1 cellular context compared by ENCODE assay signal in the genomic region with DNA sequence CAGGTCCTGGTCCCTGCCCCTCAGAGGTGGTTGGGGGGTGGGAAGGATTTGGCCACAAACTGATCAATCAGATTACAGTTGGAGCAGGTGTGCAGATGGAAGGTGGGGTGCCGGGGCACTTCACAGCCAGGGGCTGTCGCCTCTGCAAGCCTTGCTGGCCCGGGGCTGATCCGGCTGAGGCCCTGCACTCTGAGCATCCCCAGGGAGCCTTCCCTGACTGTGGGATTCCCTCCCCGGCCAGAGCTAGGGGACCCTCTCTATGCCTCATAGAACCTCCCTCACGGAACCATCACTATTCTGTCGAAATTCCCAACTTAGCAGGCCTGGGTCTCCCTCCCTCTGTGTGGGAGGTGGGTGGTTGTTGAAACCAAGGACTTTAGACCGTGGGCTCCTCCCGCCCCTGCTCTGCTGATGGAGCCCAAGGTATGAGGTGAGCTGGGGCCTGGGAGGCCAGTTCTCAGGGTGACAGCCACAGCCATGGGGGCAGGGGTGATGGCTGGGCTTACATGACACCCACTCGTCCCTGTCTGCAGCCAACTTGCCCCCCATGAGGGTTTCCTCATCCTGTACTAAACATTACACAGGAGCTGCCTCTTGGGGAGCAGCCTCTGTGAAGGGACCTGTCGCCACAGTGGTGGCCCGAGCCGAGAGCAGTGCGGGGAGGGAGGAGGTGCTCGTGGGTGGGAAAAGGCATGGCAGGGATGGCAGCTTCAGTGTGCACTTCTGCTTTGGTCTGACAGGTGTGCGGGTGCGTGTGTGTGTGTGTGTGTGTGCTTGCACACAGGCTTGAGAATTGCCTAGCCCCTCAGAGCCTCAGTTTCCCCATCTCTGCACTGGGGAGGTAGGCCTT.
TF ChIP-seq lines count a peak whose summit lies in the region.

No MANE protein-coding gene starts in this region.

TF ChIP-seq in HepG2, 621 proteins besides CTCF, POLR2A, EP300 and RAD21 (continued from another document and continues in another):
- no peak for TF ChIP-seq E2F1 (CRISPR knock-in tag; IDR thresholded peaks at IDR 0.05)
- TF ChIP-seq NBN (conservative IDR thresholded peaks at IDR 0.05), result no peak
- TF ChIP-seq ZFP1 (CRISPR knock-in tag; IDR thresholded peaks at IDR 0.05), result no peak
- TF ChIP-seq CHD2 (IDR thresholded peaks at IDR 0.05; ENCODE audit: low read depth, low read length), result no peak
- no peak for TF ChIP-seq ZFP41 (CRISPR knock-in tag; IDR thresholded peaks at IDR 0.05; ENCODE audit: borderline replicate concordance)
- no peak for TF ChIP-seq PCBP1 (IDR thresholded peaks at IDR 0.05; ENCODE audit: borderline replicate concordance, low read depth, low read length)
- TF ChIP-seq, protein P1, sequence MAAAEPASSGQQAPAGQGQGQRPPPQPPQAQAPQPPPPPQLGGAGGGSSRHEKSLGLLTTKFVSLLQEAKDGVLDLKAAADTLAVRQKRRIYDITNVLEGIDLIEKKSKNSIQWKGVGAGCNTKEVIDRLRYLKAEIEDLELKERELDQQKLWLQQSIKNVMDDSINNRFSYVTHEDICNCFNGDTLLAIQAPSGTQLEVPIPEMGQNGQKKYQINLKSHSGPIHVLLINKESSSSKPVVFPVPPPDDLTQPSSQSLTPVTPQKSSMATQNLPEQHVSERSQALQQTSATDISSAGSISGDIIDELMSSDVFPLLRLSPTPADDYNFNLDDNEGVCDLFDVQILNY (CRISPR knock-in tag; conservative IDR thresholded peaks at IDR 0.05), result no peak
- no peak for TF ChIP-seq ZNF225 (CRISPR knock-in tag; IDR thresholded peaks at IDR 0.05)
- TF ChIP-seq, protein P2, sequence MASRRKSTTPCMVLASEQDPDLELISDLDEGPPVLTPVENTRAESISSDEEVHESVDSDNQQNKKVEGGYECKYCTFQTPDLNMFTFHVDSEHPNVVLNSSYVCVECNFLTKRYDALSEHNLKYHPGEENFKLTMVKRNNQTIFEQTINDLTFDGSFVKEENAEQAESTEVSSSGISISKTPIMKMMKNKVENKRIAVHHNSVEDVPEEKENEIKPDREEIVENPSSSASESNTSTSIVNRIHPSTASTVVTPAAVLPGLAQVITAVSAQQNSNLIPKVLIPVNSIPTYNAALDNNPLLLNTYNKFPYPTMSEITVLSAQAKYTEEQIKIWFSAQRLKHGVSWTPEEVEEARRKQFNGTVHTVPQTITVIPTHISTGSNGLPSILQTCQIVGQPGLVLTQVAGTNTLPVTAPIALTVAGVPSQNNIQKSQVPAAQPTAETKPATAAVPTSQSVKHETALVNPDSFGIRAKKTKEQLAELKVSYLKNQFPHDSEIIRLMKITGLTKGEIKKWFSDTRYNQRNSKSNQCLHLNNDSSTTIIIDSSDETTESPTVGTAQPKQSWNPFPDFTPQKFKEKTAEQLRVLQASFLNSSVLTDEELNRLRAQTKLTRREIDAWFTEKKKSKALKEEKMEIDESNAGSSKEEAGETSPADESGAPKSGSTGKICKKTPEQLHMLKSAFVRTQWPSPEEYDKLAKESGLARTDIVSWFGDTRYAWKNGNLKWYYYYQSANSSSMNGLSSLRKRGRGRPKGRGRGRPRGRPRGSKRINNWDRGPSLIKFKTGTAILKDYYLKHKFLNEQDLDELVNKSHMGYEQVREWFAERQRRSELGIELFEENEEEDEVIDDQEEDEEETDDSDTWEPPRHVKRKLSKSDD (CRISPR knock-in tag; IDR thresholded peaks at IDR 0.05; ENCODE audit: low read depth), result no peak
- TF ChIP-seq MAFK (conservative IDR thresholded peaks at IDR 0.05 in 1 of 2, IDR thresholded peaks at IDR 0.05 in 1 of 2; ENCODE audit: low read length in 2 of 2), result no peak
- TF ChIP-seq PAX8 (CRISPR knock-in tag; IDR thresholded peaks at IDR 0.05; ENCODE audit: borderline replicate concordance), result no peak
- no peak for TF ChIP-seq EHMT2 (IDR thresholded peaks at IDR 0.05; ENCODE audit: borderline replicate concordance, low read depth, low read length)
- TF ChIP-seq THYN1 (CRISPR knock-in tag; IDR thresholded peaks at IDR 0.05; ENCODE audit: borderline replicate concordance, low read depth), result no peak
- TF ChIP-seq SETDB1 (CRISPR knock-in tag; IDR thresholded peaks at IDR 0.05; ENCODE audit: borderline replicate concordance), result no peak
- no peak for TF ChIP-seq HMGA1 (CRISPR knock-in tag; conservative IDR thresholded peaks at IDR 0.05)
- TF ChIP-seq, protein P3, sequence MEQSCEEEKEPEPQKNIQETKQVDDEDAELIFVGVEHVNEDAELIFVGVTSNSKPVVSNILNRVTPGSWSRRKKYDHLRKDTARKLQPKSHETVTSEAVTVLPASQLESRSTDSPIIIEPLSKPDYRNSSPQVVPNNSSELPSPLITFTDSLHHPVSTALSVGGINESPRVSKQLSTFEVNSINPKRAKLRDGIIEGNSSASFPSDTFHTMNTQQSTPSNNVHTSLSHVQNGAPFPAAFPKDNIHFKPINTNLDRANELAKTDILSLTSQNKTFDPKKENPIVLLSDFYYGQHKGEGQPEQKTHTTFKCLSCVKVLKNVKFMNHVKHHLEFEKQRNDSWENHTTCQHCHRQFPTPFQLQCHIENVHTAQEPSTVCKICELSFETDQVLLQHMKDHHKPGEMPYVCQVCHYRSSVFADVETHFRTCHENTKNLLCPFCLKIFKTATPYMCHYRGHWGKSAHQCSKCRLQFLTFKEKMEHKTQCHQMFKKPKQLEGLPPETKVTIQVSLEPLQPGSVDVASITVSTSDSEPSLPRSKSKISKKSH (CRISPR knock-in tag; IDR thresholded peaks at IDR 0.05; ENCODE audit: borderline replicate concordance), result no peak
- no peak for TF ChIP-seq ZBTB21 (CRISPR knock-in tag; IDR thresholded peaks at IDR 0.05)
- no peak for TF ChIP-seq U2AF2 (IDR thresholded peaks at IDR 0.05; ENCODE audit: low read depth, low read length)
- peak; percentile 14 for TF ChIP-seq HNRNPLL (IDR thresholded peaks at IDR 0.05; ENCODE audit: low read depth, low read length, poor library complexity, severe bottlenecking)
- TF ChIP-seq KLF11 (CRISPR knock-in tag; IDR thresholded peaks at IDR 0.05), result no peak
- TF ChIP-seq, protein P4, sequence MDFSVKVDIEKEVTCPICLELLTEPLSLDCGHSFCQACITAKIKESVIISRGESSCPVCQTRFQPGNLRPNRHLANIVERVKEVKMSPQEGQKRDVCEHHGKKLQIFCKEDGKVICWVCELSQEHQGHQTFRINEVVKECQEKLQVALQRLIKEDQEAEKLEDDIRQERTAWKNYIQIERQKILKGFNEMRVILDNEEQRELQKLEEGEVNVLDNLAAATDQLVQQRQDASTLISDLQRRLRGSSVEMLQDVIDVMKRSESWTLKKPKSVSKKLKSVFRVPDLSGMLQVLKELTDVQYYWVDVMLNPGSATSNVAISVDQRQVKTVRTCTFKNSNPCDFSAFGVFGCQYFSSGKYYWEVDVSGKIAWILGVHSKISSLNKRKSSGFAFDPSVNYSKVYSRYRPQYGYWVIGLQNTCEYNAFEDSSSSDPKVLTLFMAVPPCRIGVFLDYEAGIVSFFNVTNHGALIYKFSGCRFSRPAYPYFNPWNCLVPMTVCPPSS (IDR thresholded peaks at IDR 0.05), result no peak
- TF ChIP-seq MEIS2 (CRISPR knock-in tag; IDR thresholded peaks at IDR 0.05), result no peak; the same call in 1 of the 2 replicates
- no peak for TF ChIP-seq CBX1 (IDR thresholded peaks at IDR 0.05; ENCODE audit: low read depth)
- no peak for TF ChIP-seq ZNF234 (CRISPR knock-in tag; conservative IDR thresholded peaks at IDR 0.05)
- TF ChIP-seq HOXA3 (CRISPR knock-in tag; IDR thresholded peaks at IDR 0.05), result peak; percentile 63; the same call in 1 of the 2 replicates
- TF ChIP-seq, protein P5, sequence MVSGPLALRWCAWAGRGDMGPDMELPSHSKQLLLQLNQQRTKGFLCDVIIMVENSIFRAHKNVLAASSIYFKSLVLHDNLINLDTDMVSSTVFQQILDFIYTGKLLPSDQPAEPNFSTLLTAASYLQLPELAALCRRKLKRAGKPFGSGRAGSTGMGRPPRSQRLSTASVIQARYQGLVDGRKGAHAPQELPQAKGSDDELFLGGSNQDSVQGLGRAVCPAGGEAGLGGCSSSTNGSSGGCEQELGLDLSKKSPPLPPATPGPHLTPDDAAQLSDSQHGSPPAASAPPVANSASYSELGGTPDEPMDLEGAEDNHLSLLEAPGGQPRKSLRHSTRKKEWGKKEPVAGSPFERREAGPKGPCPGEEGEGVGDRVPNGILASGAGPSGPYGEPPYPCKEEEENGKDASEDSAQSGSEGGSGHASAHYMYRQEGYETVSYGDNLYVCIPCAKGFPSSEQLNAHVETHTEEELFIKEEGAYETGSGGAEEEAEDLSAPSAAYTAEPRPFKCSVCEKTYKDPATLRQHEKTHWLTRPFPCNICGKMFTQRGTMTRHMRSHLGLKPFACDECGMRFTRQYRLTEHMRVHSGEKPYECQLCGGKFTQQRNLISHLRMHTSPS (CRISPR knock-in tag; IDR thresholded peaks at IDR 0.05; ENCODE audit: low read depth), result no peak
- TF ChIP-seq ZKSCAN8 (CRISPR knock-in tag; IDR thresholded peaks at IDR 0.05; ENCODE audit: borderline replicate concordance), result 0 out of 2 replicates have a peak, but pooled peaks have one; percentile 34
- no peak for TF ChIP-seq ZNF230 (CRISPR knock-in tag; IDR thresholded peaks at IDR 0.05)
- TF ChIP-seq, protein P6, sequence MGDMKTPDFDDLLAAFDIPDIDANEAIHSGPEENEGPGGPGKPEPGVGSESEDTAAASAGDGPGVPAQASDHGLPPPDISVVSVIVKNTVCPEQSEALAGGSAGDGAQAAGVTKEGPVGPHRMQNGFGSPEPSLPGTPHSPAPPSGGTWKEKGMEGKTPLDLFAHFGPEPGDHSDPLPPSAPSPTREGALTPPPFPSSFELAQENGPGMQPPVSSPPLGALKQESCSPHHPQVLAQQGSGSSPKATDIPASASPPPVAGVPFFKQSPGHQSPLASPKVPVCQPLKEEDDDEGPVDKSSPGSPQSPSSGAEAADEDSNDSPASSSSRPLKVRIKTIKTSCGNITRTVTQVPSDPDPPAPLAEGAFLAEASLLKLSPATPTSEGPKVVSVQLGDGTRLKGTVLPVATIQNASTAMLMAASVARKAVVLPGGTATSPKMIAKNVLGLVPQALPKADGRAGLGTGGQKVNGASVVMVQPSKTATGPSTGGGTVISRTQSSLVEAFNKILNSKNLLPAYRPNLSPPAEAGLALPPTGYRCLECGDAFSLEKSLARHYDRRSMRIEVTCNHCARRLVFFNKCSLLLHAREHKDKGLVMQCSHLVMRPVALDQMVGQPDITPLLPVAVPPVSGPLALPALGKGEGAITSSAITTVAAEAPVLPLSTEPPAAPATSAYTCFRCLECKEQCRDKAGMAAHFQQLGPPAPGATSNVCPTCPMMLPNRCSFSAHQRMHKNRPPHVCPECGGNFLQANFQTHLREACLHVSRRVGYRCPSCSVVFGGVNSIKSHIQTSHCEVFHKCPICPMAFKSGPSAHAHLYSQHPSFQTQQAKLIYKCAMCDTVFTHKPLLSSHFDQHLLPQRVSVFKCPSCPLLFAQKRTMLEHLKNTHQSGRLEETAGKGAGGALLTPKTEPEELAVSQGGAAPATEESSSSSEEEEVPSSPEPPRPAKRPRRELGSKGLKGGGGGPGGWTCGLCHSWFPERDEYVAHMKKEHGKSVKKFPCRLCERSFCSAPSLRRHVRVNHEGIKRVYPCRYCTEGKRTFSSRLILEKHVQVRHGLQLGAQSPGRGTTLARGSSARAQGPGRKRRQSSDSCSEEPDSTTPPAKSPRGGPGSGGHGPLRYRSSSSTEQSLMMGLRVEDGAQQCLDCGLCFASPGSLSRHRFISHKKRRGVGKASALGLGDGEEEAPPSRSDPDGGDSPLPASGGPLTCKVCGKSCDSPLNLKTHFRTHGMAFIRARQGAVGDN (CRISPR knock-in tag; IDR thresholded peaks at IDR 0.05), result peak; percentile 82
- no peak for TF ChIP-seq TFE3 (CRISPR knock-in tag; IDR thresholded peaks at IDR 0.05)
- TF ChIP-seq GPN1 (CRISPR knock-in tag; IDR thresholded peaks at IDR 0.05; ENCODE audit: borderline replicate concordance), result no peak
- TF ChIP-seq, protein P7, sequence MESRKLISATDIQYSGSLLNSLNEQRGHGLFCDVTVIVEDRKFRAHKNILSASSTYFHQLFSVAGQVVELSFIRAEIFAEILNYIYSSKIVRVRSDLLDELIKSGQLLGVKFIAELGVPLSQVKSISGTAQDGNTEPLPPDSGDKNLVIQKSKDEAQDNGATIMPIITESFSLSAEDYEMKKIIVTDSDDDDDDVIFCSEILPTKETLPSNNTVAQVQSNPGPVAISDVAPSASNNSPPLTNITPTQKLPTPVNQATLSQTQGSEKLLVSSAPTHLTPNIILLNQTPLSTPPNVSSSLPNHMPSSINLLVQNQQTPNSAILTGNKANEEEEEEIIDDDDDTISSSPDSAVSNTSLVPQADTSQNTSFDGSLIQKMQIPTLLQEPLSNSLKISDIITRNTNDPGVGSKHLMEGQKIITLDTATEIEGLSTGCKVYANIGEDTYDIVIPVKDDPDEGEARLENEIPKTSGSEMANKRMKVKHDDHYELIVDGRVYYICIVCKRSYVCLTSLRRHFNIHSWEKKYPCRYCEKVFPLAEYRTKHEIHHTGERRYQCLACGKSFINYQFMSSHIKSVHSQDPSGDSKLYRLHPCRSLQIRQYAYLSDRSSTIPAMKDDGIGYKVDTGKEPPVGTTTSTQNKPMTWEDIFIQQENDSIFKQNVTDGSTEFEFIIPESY (CRISPR knock-in tag; IDR thresholded peaks at IDR 0.05), result no peak
